In the genomic region with DNA sequence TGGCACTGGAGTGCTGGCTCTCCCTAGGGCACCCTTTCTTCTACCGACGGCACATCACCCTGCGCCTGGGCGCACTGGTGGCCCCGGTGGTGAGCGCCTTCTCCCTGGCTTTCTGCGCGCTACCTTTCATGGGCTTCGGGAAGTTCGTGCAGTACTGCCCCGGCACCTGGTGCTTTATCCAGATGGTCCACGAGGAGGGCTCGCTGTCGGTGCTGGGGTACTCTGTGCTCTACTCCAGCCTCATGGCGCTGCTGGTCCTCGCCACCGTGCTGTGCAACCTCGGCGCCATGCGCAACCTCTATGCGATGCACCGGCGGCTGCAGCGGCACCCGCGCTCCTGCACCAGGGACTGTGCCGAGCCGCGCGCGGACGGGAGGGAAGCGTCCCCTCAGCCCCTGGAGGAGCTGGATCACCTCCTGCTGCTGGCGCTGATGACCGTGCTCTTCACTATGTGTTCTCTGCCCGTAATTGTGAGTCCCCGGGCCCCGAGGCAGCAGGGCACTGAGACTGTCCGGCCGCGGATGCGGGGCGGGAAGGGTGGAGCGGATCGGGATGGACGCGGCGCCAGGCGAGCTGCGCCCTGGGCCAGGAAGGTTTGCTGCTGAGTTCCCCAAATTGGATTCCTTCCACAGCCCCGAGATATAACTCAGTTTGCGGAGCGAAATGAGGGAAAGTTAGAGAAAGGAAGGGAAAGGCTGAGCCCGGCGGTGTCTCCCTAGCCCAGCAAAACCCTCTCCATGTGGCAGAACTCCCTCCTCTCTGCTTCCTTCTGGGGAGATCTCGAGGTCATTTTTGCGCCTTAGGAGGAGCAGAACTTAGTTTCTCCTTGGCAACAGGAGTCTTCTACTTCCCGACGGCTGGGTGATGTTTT, we compare ENCODE assay signal across 9 cellular contexts. TPM values are rescaled to one million over a fixed set of nuclear protein-coding genes. Genes with fewer than 3 reads are reported as not detected.
DNase-seq lines count a peak whose midpoint lies in the region; FAIRE-seq and TF ChIP-seq lines count a peak whose summit lies in the region.
"Had no signal": no experiment of that assay in that cellular context is flagged by ENCODE, and none has a peak within 500 bp of the region (broad histone marks: within the 10 kb centered on the region; RNA-seq: fewer than 3 reads in every experiment).

No MANE protein-coding gene starts in this region.

- H3K36me3 Mint-ChIP-seq in endodermal cell (ENCODE audit: low read depth) = no peaks in the 10 kb centered on the region
- no peaks in the 10 kb centered on the region for H3K36me3 Mint-ChIP-seq in nephron (ENCODE audit: low read depth)

- H3K27me3 ChIP-seq in SK-N-SH (ENCODE audit: insufficient read depth) (peaks cover 35% of the 10 kb centered on the region), endodermal cell (ENCODE audit: control insufficient read depth, insufficient read depth, low read length, poor library complexity, severe bottlenecking) (peaks cover 64% of the 10 kb centered on the region), PC-9 (ENCODE audit: insufficient read depth, low read depth) (no peaks in the 10 kb centered on the region)

- TF ChIP-seq RAD21 in SK-N-SH (IDR thresholded peaks at IDR 0.05; ENCODE audit: low read length) = no peak

- H3K27ac ChIP-seq in SK-N-SH (ENCODE audit: low read depth in 2 of 2, low read length in 1 of 2) = no peak overlapping the region
- H3K27ac ChIP-seq in endodermal cell (ENCODE audit: low read depth, low read length) = no peak overlapping the region
- no peak overlapping the region for H3K27ac ChIP-seq in PC-9

- H3K27ac Mint-ChIP-seq in endodermal cell = no peak overlapping the region
- H3K27ac Mint-ChIP-seq in nephron = no peak overlapping the region

- DNase-seq in AG20443 (ENCODE audit: low spot score) (peak; percentile 40), SK-N-SH (peak; percentile 36), endodermal cell (peak; percentile 81), GM12892 (ENCODE audit: insufficient read length) (no peak), NCI-H1048 (lab: John Stamatoyannopoulos, UW) (no peak), SW480 (ENCODE audit: low spot score) (no peak), PC-9 (no peak)

- H3K4me3 ChIP-seq in SK-N-SH (ENCODE audit: low read depth in 2 of 2, low read length in 1 of 2) = no peak overlapping the region
- peak overlapping the region; percentile 76 for H3K4me3 ChIP-seq in endodermal cell (ENCODE audit: low read length)
- no peak overlapping the region for H3K4me3 ChIP-seq in PC-9

- H2AFZ ChIP-seq in SK-N-SH (ENCODE audit: low read depth) = no peak overlapping the region
- H2AFZ ChIP-seq in PC-9 = no peak overlapping the region

- H3K9me3 ChIP-seq in SK-N-SH (no peaks in the 10 kb centered on the region), endodermal cell (ENCODE audit: control insufficient read depth, low read length) (no peaks in the 10 kb centered on the region), PC-9 (ENCODE audit: insufficient read depth, low read depth) (no peaks in the 10 kb centered on the region)

- H3K4me1 Mint-ChIP-seq in endodermal cell (peaks cover 17% of the 10 kb centered on the region), nephron (peaks cover 30% of the 10 kb centered on the region)

- H3K4me2 ChIP-seq in SK-N-SH = peak overlapping the region; percentile 65; the same call in 1 of the 2 replicates
- no peak overlapping the region for H3K4me2 ChIP-seq in PC-9

- no peak for TF ChIP-seq POLR2A in GM12892 (IDR thresholded peaks at IDR 0.05; ENCODE audit: low read depth, low read length)

- no peaks in the 10 kb centered on the region for H4K20me1 ChIP-seq in SK-N-SH (ENCODE audit: insufficient read depth)
- no peaks in the 10 kb centered on the region for H4K20me1 ChIP-seq in PC-9 (ENCODE audit: insufficient read depth)

- CTCF ChIA-PET in SK-N-SH (lab: Yijun Ruan, JAX) (no interaction called here), PC-9 (lab: Charles Lee) (no interaction called here)

- H3K9ac ChIP-seq in SK-N-SH (no peak overlapping the region), endodermal cell (ENCODE audit: extremely low read depth, low read length, poor library complexity, severe bottlenecking) (no peak overlapping the region)

- peaks cover 0 to 2% of the 10 kb centered on the region in 2 experiments; a peak in 1 of 4 replicates for H3K4me1 ChIP-seq in SK-N-SH (ENCODE audit: control insufficient read depth in 1 of 2, insufficient read depth in 2 of 2, low read depth in 1 of 2, low read length in 1 of 2)
- H3K4me1 ChIP-seq in endodermal cell (ENCODE audit: control insufficient read depth, insufficient read depth, low read length) = no peaks in the 10 kb centered on the region
- no peaks in the 10 kb centered on the region for H3K4me1 ChIP-seq in PC-9 (replicated peaks; ENCODE audit: insufficient read depth)

- H3K4me3 Mint-ChIP-seq in endodermal cell = peak overlapping the region; percentile 63
- H3K4me3 Mint-ChIP-seq in nephron = peak overlapping the region; percentile 81 to 86 (median 81)

- FAIRE-seq in GM12892 (lab: Jason Lieb, UNC) = no peak
- FAIRE-seq: GM18507 had no signal

- WGBS in SK-N-SH (ENCODE audit: low lambda C conversion rate) = 2% methylated on average over 14 of the region's 59 CpGs
- WGBS in endodermal cell (ENCODE audit: insufficient coverage in 1 of 2, insufficient read length in 1 of 2), 2 experiments = 6 to 7% methylated on average over 38 to 59 of the region's 59 CpGs

- no TSS peak for BruUV-seq in PC-9 (replicated peaks; lab: Mats Ljungman, UMichigan)

- no peaks in the 10 kb centered on the region for H3K79me2 ChIP-seq in SK-N-SH (ENCODE audit: insufficient read depth)
- H3K79me2 ChIP-seq in PC-9 (ENCODE audit: low read depth) = no peaks in the 10 kb centered on the region

- intact Hi-C loops in PC-9 (cut with micrococcal nuclease; ENCODE audit: unreplicated experiment) = no loop called here

- H3K9me3 Mint-ChIP-seq in endodermal cell (no peaks in the 10 kb centered on the region), nephron (no peaks in the 10 kb centered on the region)

- TF ChIP-seq CTCF in SK-N-SH (IDR thresholded peaks at IDR 0.05) (no peak), endodermal cell (conservative IDR thresholded peaks at IDR 0.05) (no peak), nephron (IDR thresholded peaks at IDR 0.05; ENCODE audit: unreplicated experiment in 3 of 3) (no peak), PC-9 (conservative IDR thresholded peaks at IDR 0.05) (no peak)

- H3K9me2 ChIP-seq in SK-N-SH (no peaks in the 10 kb centered on the region), PC-9 (ENCODE audit: insufficient read depth) (no peaks in the 10 kb centered on the region)

- no peaks in the 10 kb centered on the region for H3F3A ChIP-seq in SK-N-SH (replicated peaks; ENCODE audit: insufficient read depth)
- no peaks in the 10 kb centered on the region for H3F3A ChIP-seq in PC-9 (ENCODE audit: insufficient read depth, low read depth)

- no peak for TF ChIP-seq EP300 in SK-N-SH (IDR thresholded peaks at IDR 0.05; ENCODE audit: borderline replicate concordance in 1 of 2, low read depth in 1 of 2, low read length in 1 of 2)

- H3K36me3 ChIP-seq in SK-N-SH (replicated peaks in 1 of 2; ENCODE audit: control insufficient read depth in 1 of 2, insufficient read depth in 2 of 2, low read length in 1 of 2) (no peaks in the 10 kb centered on the region), endodermal cell (ENCODE audit: control insufficient read depth, insufficient read depth, low read length) (no peaks in the 10 kb centered on the region), PC-9 (ENCODE audit: low read depth) (no peaks in the 10 kb centered on the region)

- H3K27me3 Mint-ChIP-seq in endodermal cell (ENCODE audit: insufficient read depth) = peaks cover 70% of the 10 kb centered on the region
- peaks cover 91% of the 10 kb centered on the region for H3K27me3 Mint-ChIP-seq in nephron (ENCODE audit: low read depth)

- POLR2A ChIA-PET in SK-N-SH (lab: Yijun Ruan, JAX) = no interaction called here
- POLR2A ChIA-PET in PC-9 (lab: Charles Lee; ENCODE audit: unreplicated experiment) = no interaction called here

TF ChIP-seq in SK-N-SH, 30 proteins besides CTCF, POLR2A, EP300 and RAD21 (continues in another document):
- TF ChIP-seq EZH2phosphoT487 (IDR thresholded peaks at IDR 0.05; ENCODE audit: borderline replicate concordance, low read depth) = no peak
- TF ChIP-seq, protein P1, sequence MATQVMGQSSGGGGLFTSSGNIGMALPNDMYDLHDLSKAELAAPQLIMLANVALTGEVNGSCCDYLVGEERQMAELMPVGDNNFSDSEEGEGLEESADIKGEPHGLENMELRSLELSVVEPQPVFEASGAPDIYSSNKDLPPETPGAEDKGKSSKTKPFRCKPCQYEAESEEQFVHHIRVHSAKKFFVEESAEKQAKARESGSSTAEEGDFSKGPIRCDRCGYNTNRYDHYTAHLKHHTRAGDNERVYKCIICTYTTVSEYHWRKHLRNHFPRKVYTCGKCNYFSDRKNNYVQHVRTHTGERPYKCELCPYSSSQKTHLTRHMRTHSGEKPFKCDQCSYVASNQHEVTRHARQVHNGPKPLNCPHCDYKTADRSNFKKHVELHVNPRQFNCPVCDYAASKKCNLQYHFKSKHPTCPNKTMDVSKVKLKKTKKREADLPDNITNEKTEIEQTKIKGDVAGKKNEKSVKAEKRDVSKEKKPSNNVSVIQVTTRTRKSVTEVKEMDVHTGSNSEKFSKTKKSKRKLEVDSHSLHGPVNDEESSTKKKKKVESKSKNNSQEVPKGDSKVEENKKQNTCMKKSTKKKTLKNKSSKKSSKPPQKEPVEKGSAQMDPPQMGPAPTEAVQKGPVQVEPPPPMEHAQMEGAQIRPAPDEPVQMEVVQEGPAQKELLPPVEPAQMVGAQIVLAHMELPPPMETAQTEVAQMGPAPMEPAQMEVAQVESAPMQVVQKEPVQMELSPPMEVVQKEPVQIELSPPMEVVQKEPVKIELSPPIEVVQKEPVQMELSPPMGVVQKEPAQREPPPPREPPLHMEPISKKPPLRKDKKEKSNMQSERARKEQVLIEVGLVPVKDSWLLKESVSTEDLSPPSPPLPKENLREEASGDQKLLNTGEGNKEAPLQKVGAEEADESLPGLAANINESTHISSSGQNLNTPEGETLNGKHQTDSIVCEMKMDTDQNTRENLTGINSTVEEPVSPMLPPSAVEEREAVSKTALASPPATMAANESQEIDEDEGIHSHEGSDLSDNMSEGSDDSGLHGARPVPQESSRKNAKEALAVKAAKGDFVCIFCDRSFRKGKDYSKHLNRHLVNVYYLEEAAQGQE (IDR thresholded peaks at IDR 0.05; ENCODE audit: low read depth, low read length) = no peak

RNA-seq across cellular contexts. Expression of a gene that starts 0.9 kb away (rescaled TPM):
- not detected in 2 replicates for polyA plus RNA-seq in SK-N-SH (2012; rRNA removed)
- 0.03 TPM in 1 of 2 replicates, not detected in the other for polyA plus RNA-seq in SK-N-SH (2012; cell fraction: cytosol; rRNA removed)
- polyA plus RNA-seq in SK-N-SH (2012; cell fraction: nucleus; rRNA removed) = not detected in 2 replicates
- total RNA-seq in endodermal cell (under 1 TPM in 1 of 2 donors, not detected in 1; 0.09 TPM), PC-9 (2021) (not detected in 2 replicates)
- polyA plus RNA-seq in endodermal cell (2013, experiment 1 of 2) = not detected
- not detected for polyA plus RNA-seq in endodermal cell (2013, experiment 2 of 2)
- polyA plus RNA-seq in GM12892 (2012; ENCODE audit: missing spikeins) = not detected

RNA-seq across cellular contexts. Expression of a gene that starts 45.7 kb away (rescaled TPM):
- 0.67 and 1.0 TPM in 2 replicates for polyA plus RNA-seq in SK-N-SH (2012; rRNA removed)
- 1.1 and 1.2 TPM in 2 replicates for polyA plus RNA-seq in SK-N-SH (2012; cell fraction: cytosol; rRNA removed)
- polyA plus RNA-seq in SK-N-SH (2012; cell fraction: nucleus; rRNA removed) = 0.36 and 0.40 TPM in 2 replicates
- total RNA-seq in endodermal cell (not detected), PC-9 (2021) (0.15 TPM in 1 of 2 replicates, not detected in the other)
- 0.11 TPM for polyA plus RNA-seq in endodermal cell (2013, experiment 1 of 2)
- polyA plus RNA-seq in endodermal cell (2013, experiment 2 of 2) = 0.12 TPM
- polyA plus RNA-seq in GM12892 (2012; ENCODE audit: missing spikeins) = not detected

Comparison
In these comparisons a context has a peak if more than half of its experiments do, and no peak if none do; other contexts are left out.
1. DNase-seq: peak in AG20443 (single experiment), SK-N-SH (single experiment) and endodermal cell (single experiment); none in GM12892 (single experiment), NCI-H1048 (single experiment), SW480 (single experiment) and PC-9 (0 of 2).